2 cellular contexts compared by ENCODE assay signal in the genomic region with DNA sequence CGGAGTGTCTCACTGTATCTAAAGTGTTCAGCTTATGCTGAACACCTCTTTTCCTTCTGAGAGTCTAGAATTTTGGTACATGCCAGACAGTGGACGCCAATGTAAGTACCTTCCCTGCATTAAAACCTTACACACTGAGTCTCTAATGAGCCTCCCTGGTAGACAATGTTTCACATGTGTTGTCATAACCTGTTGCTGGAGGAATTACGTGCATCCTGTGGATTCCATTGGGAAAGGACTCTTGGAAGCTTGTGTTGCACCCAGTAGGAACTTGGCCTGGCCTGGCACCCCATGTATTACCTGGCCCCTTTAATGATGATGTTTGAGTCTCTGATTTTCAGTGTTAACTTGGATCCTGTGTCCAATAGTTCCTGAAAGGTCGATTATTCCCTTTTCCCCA.
A peak's percentile ranks its signal among the peaks of the same experiment; 100 is the strongest.
TF ChIP-seq lines count a peak whose summit lies in the region.

No MANE protein-coding gene starts in this region.

TF ChIP-seq in HEK293, 187 proteins besides CTCF, POLR2A, EP300 and RAD21 (continued from another document):
- TF ChIP-seq ZNF692 (tag by site-specific recombination; IDR thresholded peaks at IDR 0.05): no peak
- TF ChIP-seq HOXC10 (CRISPR knock-in tag; IDR thresholded peaks at IDR 0.05): no peak
- no peak for TF ChIP-seq ZNF555 (tag by site-specific recombination; conservative IDR thresholded peaks at IDR 0.05)
- TF ChIP-seq SCRT1 (tag by site-specific recombination; IDR thresholded peaks at IDR 0.05; ENCODE audit: borderline replicate concordance): peak; percentile 49; the same call in 1 of the 2 replicates
- TF ChIP-seq SCRT2 (tag by site-specific recombination; IDR thresholded peaks at IDR 0.05): peak; percentile 69

TF ChIP-seq in IMR-90, 13 proteins besides CTCF, POLR2A, EP300 and RAD21 (continued from another document):
- TF ChIP-seq, protein P1, sequence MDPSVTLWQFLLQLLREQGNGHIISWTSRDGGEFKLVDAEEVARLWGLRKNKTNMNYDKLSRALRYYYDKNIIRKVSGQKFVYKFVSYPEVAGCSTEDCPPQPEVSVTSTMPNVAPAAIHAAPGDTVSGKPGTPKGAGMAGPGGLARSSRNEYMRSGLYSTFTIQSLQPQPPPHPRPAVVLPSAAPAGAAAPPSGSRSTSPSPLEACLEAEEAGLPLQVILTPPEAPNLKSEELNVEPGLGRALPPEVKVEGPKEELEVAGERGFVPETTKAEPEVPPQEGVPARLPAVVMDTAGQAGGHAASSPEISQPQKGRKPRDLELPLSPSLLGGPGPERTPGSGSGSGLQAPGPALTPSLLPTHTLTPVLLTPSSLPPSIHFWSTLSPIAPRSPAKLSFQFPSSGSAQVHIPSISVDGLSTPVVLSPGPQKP (IDR thresholded peaks at IDR 0.05; ENCODE audit: borderline replicate concordance, low read depth, low read length): no peak
- TF ChIP-seq FOS (IDR thresholded peaks at IDR 0.05; ENCODE audit: low read depth, low read length) (no peak), MXI1 (IDR thresholded peaks at IDR 0.05; ENCODE audit: borderline replicate concordance, low read depth, low read length) (no peak)
